In the genomic region with DNA sequence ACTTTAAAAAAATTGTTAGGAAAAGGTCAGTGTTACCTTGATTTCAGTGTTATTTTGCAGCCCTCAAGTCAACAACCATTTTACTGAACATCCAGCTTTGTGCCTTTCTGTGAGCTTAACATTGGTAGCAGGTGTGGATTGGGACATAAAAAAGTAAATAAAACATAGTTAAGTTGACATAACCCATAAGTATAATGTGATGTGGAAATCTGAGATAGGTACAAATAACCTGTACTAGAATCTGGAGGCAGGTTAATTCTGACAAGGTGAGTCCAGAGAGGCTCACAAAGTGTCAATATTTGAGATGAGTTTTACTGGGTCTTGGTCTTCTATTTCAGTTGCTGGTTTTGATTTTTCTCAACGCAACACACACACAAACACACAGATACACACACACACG, we compare ENCODE assay signal across 1 cellular context.
TF ChIP-seq lines count a peak whose summit lies in the region.

No MANE protein-coding gene starts in this region.

TF ChIP-seq in HepG2, 621 proteins besides CTCF, POLR2A, EP300 and RAD21 (continued from another document and continues in another):
- TF ChIP-seq ZNF609 (CRISPR knock-in tag; IDR thresholded peaks at IDR 0.05; ENCODE audit: borderline replicate concordance) (no peak; the same call in 1 of the 2 replicates), MED8 (CRISPR knock-in tag; IDR thresholded peaks at IDR 0.05; ENCODE audit: insufficient replicate concordance) (no peak), ZNF260 (CRISPR knock-in tag; IDR thresholded peaks at IDR 0.05; ENCODE audit: borderline replicate concordance, low read depth) (no peak), ZNF891 (CRISPR knock-in tag; IDR thresholded peaks at IDR 0.05) (no peak), TAF15 (IDR thresholded peaks at IDR 0.05; ENCODE audit: low read depth, low read length, poor library complexity, severe bottlenecking) (no peak), ELK4 (CRISPR knock-in tag; IDR thresholded peaks at IDR 0.05; ENCODE audit: borderline replicate concordance) (no peak), REXO4 (CRISPR knock-in tag; IDR thresholded peaks at IDR 0.05; ENCODE audit: borderline replicate concordance) (no peak), ARNT2 (CRISPR knock-in tag; IDR thresholded peaks at IDR 0.05; ENCODE audit: low read depth) (no peak), MED1 (CRISPR knock-in tag; IDR thresholded peaks at IDR 0.05) (peak; percentile 33; the same call in 1 of the 2 replicates), MIER2 (CRISPR knock-in tag; IDR thresholded peaks at IDR 0.05) (no peak), NR2F6 (IDR thresholded peaks at IDR 0.05) (peak; percentile 38; the same call in 1 of the 2 replicates), NR2F6 (CRISPR knock-in tag; IDR thresholded peaks at IDR 0.05) (no peak), HOXA3 (CRISPR knock-in tag; IDR thresholded peaks at IDR 0.05) (no peak), TEAD2 (CRISPR knock-in tag; IDR thresholded peaks at IDR 0.05) (no peak), ZNF781 (CRISPR knock-in tag; IDR thresholded peaks at IDR 0.05; ENCODE audit: borderline replicate concordance, not compliant biosample characterization) (no peak), ATF4 (CRISPR knock-in tag; IDR thresholded peaks at IDR 0.05) (no peak), HNRNPLL (IDR thresholded peaks at IDR 0.05; ENCODE audit: low read depth, low read length, poor library complexity, severe bottlenecking) (no peak), ZMYM4 (CRISPR knock-in tag; IDR thresholded peaks at IDR 0.05) (peak; percentile 29; the same call in 1 of the 2 replicates), IRF9 (CRISPR knock-in tag; IDR thresholded peaks at IDR 0.05; ENCODE audit: borderline replicate concordance) (no peak), EEA1 (CRISPR knock-in tag; IDR thresholded peaks at IDR 0.05; ENCODE audit: borderline replicate concordance) (no peak), NR1H2 (CRISPR knock-in tag; IDR thresholded peaks at IDR 0.05; ENCODE audit: borderline replicate concordance, low read depth) (no peak), ZNF383 (CRISPR knock-in tag; IDR thresholded peaks at IDR 0.05; ENCODE audit: borderline replicate concordance) (no peak), CEBPB (IDR thresholded peaks at IDR 0.05; ENCODE audit: borderline replicate concordance, low read depth, low read length) (peak; percentile 6; the same call in 1 of the 2 replicates), ZNF7 (CRISPR knock-in tag; IDR thresholded peaks at IDR 0.05) (no peak), SNAI1 (CRISPR knock-in tag; IDR thresholded peaks at IDR 0.05; ENCODE audit: borderline replicate concordance) (no peak), ZBTB33 (CRISPR knock-in tag; IDR thresholded peaks at IDR 0.05) (no peak), PAF1 (CRISPR knock-in tag; IDR thresholded peaks at IDR 0.05) (no peak), SMARCE1 (IDR thresholded peaks at IDR 0.05; ENCODE audit: borderline replicate concordance) (no peak), MAF1 (CRISPR knock-in tag; IDR thresholded peaks at IDR 0.05; ENCODE audit: borderline replicate concordance) (no peak), ZNF703 (CRISPR knock-in tag; IDR thresholded peaks at IDR 0.05; ENCODE audit: borderline replicate concordance) (no peak)
- TF ChIP-seq, protein P1, sequence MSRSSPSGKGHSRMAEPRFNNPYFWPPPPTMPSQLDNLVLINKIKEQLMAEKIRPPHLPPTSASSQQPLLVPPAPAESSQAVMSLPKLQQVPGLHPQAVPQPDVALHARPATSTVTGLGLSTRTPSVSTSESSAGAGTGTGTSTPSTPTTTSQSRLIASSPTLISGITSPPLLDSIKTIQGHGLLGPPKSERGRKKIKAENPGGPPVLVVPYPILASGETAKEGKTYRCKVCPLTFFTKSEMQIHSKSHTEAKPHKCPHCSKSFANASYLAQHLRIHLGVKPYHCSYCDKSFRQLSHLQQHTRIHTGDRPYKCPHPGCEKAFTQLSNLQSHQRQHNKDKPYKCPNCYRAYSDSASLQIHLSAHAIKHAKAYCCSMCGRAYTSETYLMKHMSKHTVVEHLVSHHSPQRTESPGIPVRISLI (CRISPR knock-in tag; IDR thresholded peaks at IDR 0.05; ENCODE audit: borderline replicate concordance): no peak
- TF ChIP-seq, protein P2, sequence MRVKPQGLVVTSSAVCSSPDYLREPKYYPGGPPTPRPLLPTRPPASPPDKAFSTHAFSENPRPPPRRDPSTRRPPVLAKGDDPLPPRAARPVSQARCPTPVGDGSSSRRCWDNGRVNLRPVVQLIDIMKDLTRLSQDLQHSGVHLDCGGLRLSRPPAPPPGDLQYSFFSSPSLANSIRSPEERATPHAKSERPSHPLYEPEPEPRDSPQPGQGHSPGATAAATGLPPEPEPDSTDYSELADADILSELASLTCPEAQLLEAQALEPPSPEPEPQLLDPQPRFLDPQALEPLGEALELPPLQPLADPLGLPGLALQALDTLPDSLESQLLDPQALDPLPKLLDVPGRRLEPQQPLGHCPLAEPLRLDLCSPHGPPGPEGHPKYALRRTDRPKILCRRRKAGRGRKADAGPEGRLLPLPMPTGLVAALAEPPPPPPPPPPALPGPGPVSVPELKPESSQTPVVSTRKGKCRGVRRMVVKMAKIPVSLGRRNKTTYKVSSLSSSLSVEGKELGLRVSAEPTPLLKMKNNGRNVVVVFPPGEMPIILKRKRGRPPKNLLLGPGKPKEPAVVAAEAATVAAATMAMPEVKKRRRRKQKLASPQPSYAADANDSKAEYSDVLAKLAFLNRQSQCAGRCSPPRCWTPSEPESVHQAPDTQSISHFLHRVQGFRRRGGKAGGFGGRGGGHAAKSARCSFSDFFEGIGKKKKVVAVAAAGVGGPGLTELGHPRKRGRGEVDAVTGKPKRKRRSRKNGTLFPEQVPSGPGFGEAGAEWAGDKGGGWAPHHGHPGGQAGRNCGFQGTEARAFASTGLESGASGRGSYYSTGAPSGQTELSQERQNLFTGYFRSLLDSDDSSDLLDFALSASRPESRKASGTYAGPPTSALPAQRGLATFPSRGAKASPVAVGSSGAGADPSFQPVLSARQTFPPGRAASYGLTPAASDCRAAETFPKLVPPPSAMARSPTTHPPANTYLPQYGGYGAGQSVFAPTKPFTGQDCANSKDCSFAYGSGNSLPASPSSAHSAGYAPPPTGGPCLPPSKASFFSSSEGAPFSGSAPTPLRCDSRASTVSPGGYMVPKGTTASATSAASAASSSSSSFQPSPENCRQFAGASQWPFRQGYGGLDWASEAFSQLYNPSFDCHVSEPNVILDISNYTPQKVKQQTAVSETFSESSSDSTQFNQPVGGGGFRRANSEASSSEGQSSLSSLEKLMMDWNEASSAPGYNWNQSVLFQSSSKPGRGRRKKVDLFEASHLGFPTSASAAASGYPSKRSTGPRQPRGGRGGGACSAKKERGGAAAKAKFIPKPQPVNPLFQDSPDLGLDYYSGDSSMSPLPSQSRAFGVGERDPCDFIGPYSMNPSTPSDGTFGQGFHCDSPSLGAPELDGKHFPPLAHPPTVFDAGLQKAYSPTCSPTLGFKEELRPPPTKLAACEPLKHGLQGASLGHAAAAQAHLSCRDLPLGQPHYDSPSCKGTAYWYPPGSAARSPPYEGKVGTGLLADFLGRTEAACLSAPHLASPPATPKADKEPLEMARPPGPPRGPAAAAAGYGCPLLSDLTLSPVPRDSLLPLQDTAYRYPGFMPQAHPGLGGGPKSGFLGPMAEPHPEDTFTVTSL (CRISPR knock-in tag; IDR thresholded peaks at IDR 0.05; ENCODE audit: borderline replicate concordance): 0 out of 2 replicates have a peak, but pooled peaks have one; percentile 26
- TF ChIP-seq, protein P3, sequence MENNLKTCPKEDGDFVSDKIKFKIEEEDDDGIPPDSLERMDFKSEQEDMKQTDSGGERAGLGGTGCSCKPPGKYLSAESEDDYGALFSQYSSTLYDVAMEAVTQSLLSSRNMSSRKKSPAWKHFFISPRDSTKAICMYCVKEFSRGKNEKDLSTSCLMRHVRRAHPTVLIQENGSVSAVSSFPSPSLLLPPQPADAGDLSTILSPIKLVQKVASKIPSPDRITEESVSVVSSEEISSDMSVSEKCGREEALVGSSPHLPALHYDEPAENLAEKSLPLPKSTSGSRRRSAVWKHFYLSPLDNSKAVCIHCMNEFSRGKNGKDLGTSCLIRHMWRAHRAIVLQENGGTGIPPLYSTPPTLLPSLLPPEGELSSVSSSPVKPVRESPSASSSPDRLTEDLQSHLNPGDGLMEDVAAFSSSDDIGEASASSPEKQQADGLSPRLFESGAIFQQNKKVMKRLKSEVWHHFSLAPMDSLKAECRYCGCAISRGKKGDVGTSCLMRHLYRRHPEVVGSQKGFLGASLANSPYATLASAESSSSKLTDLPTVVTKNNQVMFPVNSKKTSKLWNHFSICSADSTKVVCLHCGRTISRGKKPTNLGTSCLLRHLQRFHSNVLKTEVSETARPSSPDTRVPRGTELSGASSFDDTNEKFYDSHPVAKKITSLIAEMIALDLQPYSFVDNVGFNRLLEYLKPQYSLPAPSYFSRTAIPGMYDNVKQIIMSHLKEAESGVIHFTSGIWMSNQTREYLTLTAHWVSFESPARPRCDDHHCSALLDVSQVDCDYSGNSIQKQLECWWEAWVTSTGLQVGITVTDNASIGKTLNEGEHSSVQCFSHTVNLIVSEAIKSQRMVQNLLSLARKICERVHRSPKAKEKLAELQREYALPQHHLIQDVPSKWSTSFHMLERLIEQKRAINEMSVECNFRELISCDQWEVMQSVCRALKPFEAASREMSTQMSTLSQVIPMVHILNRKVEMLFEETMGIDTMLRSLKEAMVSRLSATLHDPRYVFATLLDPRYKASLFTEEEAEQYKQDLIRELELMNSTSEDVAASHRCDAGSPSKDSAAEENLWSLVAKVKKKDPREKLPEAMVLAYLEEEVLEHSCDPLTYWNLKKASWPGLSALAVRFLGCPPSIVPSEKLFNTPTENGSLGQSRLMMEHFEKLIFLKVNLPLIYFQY (CRISPR knock-in tag; IDR thresholded peaks at IDR 0.05; ENCODE audit: borderline replicate concordance): no peak
